Comparison of ENCODE assay signal across 8 cellular contexts in the genomic region with DNA sequence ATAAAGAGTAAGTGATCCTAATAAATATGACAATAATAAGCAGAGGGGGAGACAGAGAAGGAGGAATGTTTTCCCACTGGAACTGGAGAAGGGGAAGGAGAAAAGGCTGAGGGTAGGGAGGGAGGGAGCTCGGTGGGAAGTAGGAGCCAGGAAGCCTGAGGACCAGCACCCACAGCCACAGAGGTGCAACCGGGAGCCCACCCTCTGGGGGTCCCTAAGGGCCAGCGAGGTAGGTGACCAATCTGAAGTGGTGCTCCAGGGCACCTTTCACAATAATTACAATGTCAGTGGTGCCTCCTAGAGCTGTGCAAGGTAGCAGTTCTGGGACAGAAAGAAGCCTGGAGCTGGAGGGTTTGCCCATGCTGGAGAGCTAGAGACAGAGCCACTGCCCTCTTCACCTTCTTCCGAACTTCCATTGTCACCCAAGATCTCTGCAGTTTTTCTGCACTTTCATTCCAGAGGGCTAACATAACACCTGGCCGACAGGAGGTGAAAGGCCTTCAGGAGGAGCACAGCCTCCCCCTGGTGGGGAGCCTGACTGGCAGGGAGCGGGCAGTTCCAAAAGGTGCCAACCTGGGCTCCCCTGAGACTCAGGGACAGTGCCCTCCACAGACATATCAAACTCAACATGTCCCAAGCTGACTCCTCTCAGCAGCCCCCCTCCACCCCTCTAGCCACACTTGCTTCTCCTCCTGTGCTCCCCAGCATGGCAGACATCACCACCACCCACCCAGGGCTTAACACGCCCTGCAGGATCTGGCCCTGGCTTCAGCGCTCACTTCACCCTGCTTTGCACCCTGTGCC. TPM values are rescaled to one million over a fixed set of nuclear protein-coding genes. Genes with fewer than 3 reads are reported as not detected.
DNase-seq lines count a peak whose midpoint lies in the region; ATAC-seq, FAIRE-seq and TF ChIP-seq lines count a peak whose summit lies in the region.

No MANE protein-coding gene starts in this region.

- ATAC-seq in activated T-cell treated with anti-CD3 and anti-CD28 coated beads, Interleukin-2, amount 50 U/mL, for 72 hours (replicated peaks in 1 of 2) = no peak
- ATAC-seq in Panc1 (peak; percentile 33; the same call in 1 of the 2 replicates), HG03354 (IDR thresholded peaks at IDR 0.05; ENCODE audit: poor library complexity, severe bottlenecking, unreplicated experiment) (no peak)
- ATAC-seq in stimulated activated effector memory CD8-positive, alpha-beta T cell treated with anti-CD3 and anti-CD28 coated beads, Interleukin-12 subunit alpha, Interleukin-12 subunit beta, amount 100 ng/mL, for 72 hours = no peak

- in situ Hi-C loops in Panc1 (cut with HindIII; ENCODE audit: low pct_unique_long_range_greater_than_20kb, low sequenced_read_pairs) = no loop called here

- H3K9me3 ChIP-seq in Panc1 (ENCODE audit: control insufficient read depth, insufficient read depth, low read depth, low read length) = no peaks in the 10 kb centered on the region

- peaks cover 16% of the 10 kb centered on the region for H3K27me3 Mint-ChIP-seq in activated T-cell treated with anti-CD3 and anti-CD28 coated beads, Interleukin-2, amount 50 U/mL, for 72 hours (ENCODE audit: low read depth)
- H3K27me3 Mint-ChIP-seq in activated T-cell treated with anti-CD3 and anti-CD28 coated beads, Interleukin-2, amount 50 U/mL, for 24 hours = peaks cover 4% of the 10 kb centered on the region

- peak overlapping the region; percentile 95 for H3K27ac ChIP-seq in Panc1 (ENCODE audit: low read length)
- H3K27ac ChIP-seq in epithelial cell of prostate = peak overlapping the region; percentile 52

- H3K4me1 ChIP-seq in Panc1 (ENCODE audit: control insufficient read depth, insufficient read depth, low read length) = peaks cover 55% of the 10 kb centered on the region

- FAIRE-seq in GM12892 (lab: Jason Lieb, UNC) = no peak

- CTCF ChIA-PET in Panc1 (lab: Charles Lee) = interaction anchor here (0.6 to 1.3 kb wide), 5 partner anchors 19 to 853 kb away, joined by 3 to 7 read pairs (median 4); no protein-coding TSS in a partner anchor

- POLR2A ChIA-PET in Panc1 (lab: Charles Lee) = interaction anchor here (1.1 kb wide), 1 partner anchor 204 kb away, joined by 3 read pairs; no protein-coding TSS in a partner anchor

- TF ChIP-seq POLR2A in GM12892 (IDR thresholded peaks at IDR 0.05; ENCODE audit: low read depth, low read length) = no peak

- H3K27me3 ChIP-seq in Panc1 (ENCODE audit: control insufficient read depth, insufficient read depth, low read length) = no peaks in the 10 kb centered on the region

- peak; percentile 30 to 34 for DNase-seq in activated T-cell treated with anti-CD3 and anti-CD28 coated beads, Interleukin-2, amount 50 U/mL, for 72 hours
- DNase-seq in activated T-cell treated with anti-CD3 and anti-CD28 coated beads, Interleukin-2, amount 50 U/mL, for 24 hours = no peak
- peak; percentile 38 for DNase-seq in Panc1 (ENCODE audit: low read depth, low spot score)
- DNase-seq in epithelial cell of prostate (ENCODE audit: low read depth, low spot score) = no peak
- no peak for DNase-seq in stimulated activated effector memory CD8-positive, alpha-beta T cell treated with anti-CD3 and anti-CD28 coated beads, Interleukin-12 subunit alpha, Interleukin-12 subunit beta, amount 100 ng/mL, for 72 hours (ENCODE audit: low spot score in 2 of 2)
- no peak for DNase-seq in activated T-cell treated with anti-CD3 and anti-CD28 coated beads, Interleukin-2, amount 50 U/mL, for 1 hour
- no peak for DNase-seq in GM12892 (ENCODE audit: insufficient read length)

- no peaks in the 10 kb centered on the region for H3K9me3 Mint-ChIP-seq in activated T-cell treated with anti-CD3 and anti-CD28 coated beads, Interleukin-2, amount 50 U/mL, for 72 hours
- H3K9me3 Mint-ChIP-seq in activated T-cell treated with anti-CD3 and anti-CD28 coated beads, Interleukin-2, amount 50 U/mL, for 24 hours = no peaks in the 10 kb centered on the region
- no peaks in the 10 kb centered on the region for H3K9me3 Mint-ChIP-seq in stimulated activated effector memory CD8-positive, alpha-beta T cell treated with anti-CD3 and anti-CD28 coated beads, Interleukin-12 subunit alpha, Interleukin-12 subunit beta, amount 100 ng/mL, for 72 hours

- no peak overlapping the region for H3K4me3 Mint-ChIP-seq in activated T-cell treated with anti-CD3 and anti-CD28 coated beads, Interleukin-2, amount 50 U/mL, for 72 hours
- no peak overlapping the region for H3K4me3 Mint-ChIP-seq in activated T-cell treated with anti-CD3 and anti-CD28 coated beads, Interleukin-2, amount 50 U/mL, for 24 hours
- H3K4me3 Mint-ChIP-seq in stimulated activated effector memory CD8-positive, alpha-beta T cell treated with anti-CD3 and anti-CD28 coated beads, Interleukin-12 subunit alpha, Interleukin-12 subunit beta, amount 100 ng/mL, for 72 hours = no peak overlapping the region

- peaks cover 2 to 4% of the 10 kb centered on the region in 2 donors for H3K36me3 Mint-ChIP-seq in activated T-cell treated with anti-CD3 and anti-CD28 coated beads, Interleukin-2, amount 50 U/mL, for 72 hours (ENCODE audit: insufficient read depth in 2 of 2)
- H3K36me3 Mint-ChIP-seq in activated T-cell treated with anti-CD3 and anti-CD28 coated beads, Interleukin-2, amount 50 U/mL, for 24 hours (ENCODE audit: low read depth) = peaks cover 10% of the 10 kb centered on the region
- H3K36me3 Mint-ChIP-seq in stimulated activated effector memory CD8-positive, alpha-beta T cell treated with anti-CD3 and anti-CD28 coated beads, Interleukin-12 subunit alpha, Interleukin-12 subunit beta, amount 100 ng/mL, for 72 hours = no peaks in the 10 kb centered on the region

- intact Hi-C loops in Panc1 (cut with micrococcal nuclease; ENCODE audit: unreplicated experiment) = loop anchor here (5.0 to 10.0 kb wide), 3 partner anchors 48 to 436 kb away; a partner anchor contains a TSS

- H3K36me3 ChIP-seq in Panc1 (ENCODE audit: control insufficient read depth, insufficient read depth, low read length) = peaks cover 3% of the 10 kb centered on the region; the same call in 1 of the 2 replicates

- H3K4me1 Mint-ChIP-seq in activated T-cell treated with anti-CD3 and anti-CD28 coated beads, Interleukin-2, amount 50 U/mL, for 72 hours (ENCODE audit: low read depth) = peaks cover 4% of the 10 kb centered on the region
- H3K4me1 Mint-ChIP-seq in activated T-cell treated with anti-CD3 and anti-CD28 coated beads, Interleukin-2, amount 50 U/mL, for 24 hours (ENCODE audit: low read depth) = peaks cover 2% of the 10 kb centered on the region
- peaks cover 12% of the 10 kb centered on the region for H3K4me1 Mint-ChIP-seq in stimulated activated effector memory CD8-positive, alpha-beta T cell treated with anti-CD3 and anti-CD28 coated beads, Interleukin-12 subunit alpha, Interleukin-12 subunit beta, amount 100 ng/mL, for 72 hours

- TF ChIP-seq CTCF in Panc1 (IDR thresholded peaks at IDR 0.05) = peak; percentile 83

- no peak overlapping the region for H3K4me3 ChIP-seq in Panc1 (ENCODE audit: low read depth in 2 of 2, low read length in 2 of 2)

- no peak overlapping the region for H3K27ac Mint-ChIP-seq in activated T-cell treated with anti-CD3 and anti-CD28 coated beads, Interleukin-2, amount 50 U/mL, for 72 hours
- H3K27ac Mint-ChIP-seq in activated T-cell treated with anti-CD3 and anti-CD28 coated beads, Interleukin-2, amount 50 U/mL, for 24 hours = no peak overlapping the region
- peak overlapping the region; percentile 29 for H3K27ac Mint-ChIP-seq in stimulated activated effector memory CD8-positive, alpha-beta T cell treated with anti-CD3 and anti-CD28 coated beads, Interleukin-12 subunit alpha, Interleukin-12 subunit beta, amount 100 ng/mL, for 72 hours

- no TSS peak for BruUV-seq in Panc1 (replicated peaks; lab: Mats Ljungman, UMichigan)

RNA-seq across cellular contexts. Expression of a gene that starts 4.0 kb away (rescaled TPM):
- total RNA-seq in activated T-cell treated with anti-CD3 and anti-CD28 coated beads, Interleukin-2, amount 50 U/mL, for 72 hours = 100 to 1,000 TPM in 1 of 2 donors, 10 to 100 TPM in 1; 87.0 to 101 TPM
- 174 TPM for total RNA-seq in Panc1 (2021; ENCODE audit: unreplicated experiment)
- polyA plus RNA-seq in Panc1 (2012; ENCODE audit: insufficient read length) = 148 TPM
- 45.0 TPM for polyA plus RNA-seq in GM12892 (2012; ENCODE audit: missing spikeins)

RNA-seq across cellular contexts. Expression of a gene that starts 53.9 kb away (rescaled TPM):
- total RNA-seq in activated T-cell treated with anti-CD3 and anti-CD28 coated beads, Interleukin-2, amount 50 U/mL, for 72 hours = 10 to 100 TPM; 35.8 to 41.0 TPM
- 26.1 TPM for total RNA-seq in Panc1 (2021; ENCODE audit: unreplicated experiment)
- polyA plus RNA-seq in Panc1 (2012; ENCODE audit: insufficient read length) = 16.4 TPM
- 13.9 TPM for polyA plus RNA-seq in GM12892 (2012; ENCODE audit: missing spikeins)

Comparison
In these comparisons a context has a peak if more than half of its experiments do, and no peak if none do; other contexts are left out.
1. DNase-seq: peak in activated T-cell treated with anti-CD3 and anti-CD28 coated beads, Interleukin-2, amount 50 U/mL, for 72 hours (2 of 2) and Panc1 (single experiment); none in activated T-cell treated with anti-CD3 and anti-CD28 coated beads, Interleukin-2, amount 50 U/mL, for 24 hours (single experiment), epithelial cell of prostate (single experiment), stimulated activated effector memory CD8-positive, alpha-beta T cell treated with anti-CD3 and anti-CD28 coated beads, Interleukin-12 subunit alpha, Interleukin-12 subunit beta, amount 100 ng/mL, for 72 hours (0 of 2), activated T-cell treated with anti-CD3 and anti-CD28 coated beads, Interleukin-2, amount 50 U/mL, for 1 hour (single experiment) and GM12892 (single experiment).